1 cellular context compared by ENCODE assay signal in the genomic region with DNA sequence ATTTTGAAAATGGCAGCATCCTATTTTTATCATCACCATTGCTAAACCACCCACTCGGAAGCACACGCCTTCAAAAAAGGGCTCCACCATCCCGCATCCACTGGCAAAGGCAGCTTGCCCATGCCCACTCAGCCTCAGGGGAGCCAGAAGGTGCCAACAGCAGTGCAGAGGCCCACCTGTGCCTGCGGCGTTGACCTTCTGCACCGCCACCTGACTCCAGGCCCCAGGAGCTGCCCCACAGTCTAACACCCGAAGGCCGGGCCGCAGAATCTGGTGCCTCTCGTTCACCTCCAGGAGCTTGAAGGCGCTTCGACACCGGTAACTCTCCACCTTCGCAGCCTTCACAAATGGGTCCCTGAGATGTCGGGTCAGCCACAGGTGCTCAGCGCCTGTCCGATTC.
TF ChIP-seq lines count a peak whose summit lies in the region.

No MANE protein-coding gene starts in this region.

TF ChIP-seq in SK-N-SH, 30 proteins besides CTCF, POLR2A, EP300 and RAD21:
- TF ChIP-seq USF1 (IDR thresholded peaks at IDR 0.05; ENCODE audit: borderline replicate concordance, low read depth) (no peak), JUND (IDR thresholded peaks at IDR 0.05) (no peak), PBX3 (IDR thresholded peaks at IDR 0.05) (no peak), SIN3A (IDR thresholded peaks at IDR 0.05; ENCODE audit: borderline replicate concordance, low read depth, low read length) (no peak), MEF2A (IDR thresholded peaks at IDR 0.05; ENCODE audit: borderline replicate concordance, low read depth) (no peak), FOXJ3 (CRISPR knock-in tag; IDR thresholded peaks at IDR 0.05) (no peak), CHD2 (IDR thresholded peaks at IDR 0.05; ENCODE audit: low read length, partially characterized antibody) (no peak)
- TF ChIP-seq, protein P1, sequence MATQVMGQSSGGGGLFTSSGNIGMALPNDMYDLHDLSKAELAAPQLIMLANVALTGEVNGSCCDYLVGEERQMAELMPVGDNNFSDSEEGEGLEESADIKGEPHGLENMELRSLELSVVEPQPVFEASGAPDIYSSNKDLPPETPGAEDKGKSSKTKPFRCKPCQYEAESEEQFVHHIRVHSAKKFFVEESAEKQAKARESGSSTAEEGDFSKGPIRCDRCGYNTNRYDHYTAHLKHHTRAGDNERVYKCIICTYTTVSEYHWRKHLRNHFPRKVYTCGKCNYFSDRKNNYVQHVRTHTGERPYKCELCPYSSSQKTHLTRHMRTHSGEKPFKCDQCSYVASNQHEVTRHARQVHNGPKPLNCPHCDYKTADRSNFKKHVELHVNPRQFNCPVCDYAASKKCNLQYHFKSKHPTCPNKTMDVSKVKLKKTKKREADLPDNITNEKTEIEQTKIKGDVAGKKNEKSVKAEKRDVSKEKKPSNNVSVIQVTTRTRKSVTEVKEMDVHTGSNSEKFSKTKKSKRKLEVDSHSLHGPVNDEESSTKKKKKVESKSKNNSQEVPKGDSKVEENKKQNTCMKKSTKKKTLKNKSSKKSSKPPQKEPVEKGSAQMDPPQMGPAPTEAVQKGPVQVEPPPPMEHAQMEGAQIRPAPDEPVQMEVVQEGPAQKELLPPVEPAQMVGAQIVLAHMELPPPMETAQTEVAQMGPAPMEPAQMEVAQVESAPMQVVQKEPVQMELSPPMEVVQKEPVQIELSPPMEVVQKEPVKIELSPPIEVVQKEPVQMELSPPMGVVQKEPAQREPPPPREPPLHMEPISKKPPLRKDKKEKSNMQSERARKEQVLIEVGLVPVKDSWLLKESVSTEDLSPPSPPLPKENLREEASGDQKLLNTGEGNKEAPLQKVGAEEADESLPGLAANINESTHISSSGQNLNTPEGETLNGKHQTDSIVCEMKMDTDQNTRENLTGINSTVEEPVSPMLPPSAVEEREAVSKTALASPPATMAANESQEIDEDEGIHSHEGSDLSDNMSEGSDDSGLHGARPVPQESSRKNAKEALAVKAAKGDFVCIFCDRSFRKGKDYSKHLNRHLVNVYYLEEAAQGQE (IDR thresholded peaks at IDR 0.05; ENCODE audit: low read depth, low read length), result no peak
